In the genomic region with DNA sequence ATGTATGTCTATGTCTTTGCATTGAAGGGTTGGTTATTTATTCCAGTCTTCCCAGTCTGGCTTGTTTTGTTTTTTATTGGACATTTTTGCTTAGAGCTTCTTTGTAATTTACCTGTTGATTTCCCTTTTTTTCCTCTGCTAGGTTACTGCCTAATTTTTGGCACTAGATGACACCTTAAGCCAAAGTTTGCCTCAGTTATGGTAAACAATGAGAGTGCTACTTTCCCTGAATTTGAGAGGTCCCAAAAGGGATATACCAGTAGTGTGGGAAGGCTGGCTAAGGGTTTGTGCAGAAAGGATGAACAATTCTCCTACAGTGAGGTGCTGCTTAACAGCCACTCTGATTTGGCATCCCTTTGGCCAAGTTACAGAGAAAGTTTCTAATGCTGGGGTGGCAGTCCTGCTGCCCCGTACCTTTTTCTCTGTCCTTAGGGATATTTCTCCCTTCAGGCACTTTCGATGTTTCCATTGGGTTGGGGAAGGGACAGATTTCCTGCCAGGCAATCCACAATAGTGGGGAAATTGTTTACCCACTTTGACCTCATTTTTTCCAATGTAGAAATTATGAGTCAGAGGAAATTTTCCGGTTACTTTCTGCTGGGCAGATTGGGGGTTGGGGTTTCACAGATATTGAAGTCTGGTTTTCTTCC, we compare ENCODE assay signal across 11 cellular contexts.
A peak's percentile ranks its signal among the peaks of the same experiment; 100 is the strongest.
DNase-seq lines count a peak whose midpoint lies in the region; ATAC-seq, FAIRE-seq and TF ChIP-seq lines count a peak whose summit lies in the region.
"Had no signal": no experiment of that assay in that cellular context is flagged by ENCODE, and none has a peak within 500 bp of the region (broad histone marks: within the 10 kb centered on the region; RNA-seq: fewer than 3 reads in every experiment).

No MANE protein-coding gene starts in this region.

- peak overlapping the region; percentile 73 for H3K27ac Mint-ChIP-seq in astrocyte (ENCODE audit: unreplicated experiment)

- H3K27ac ChIP-seq in astrocyte (ENCODE audit: low read depth, low read length), result peak overlapping the region; percentile 45
- peak overlapping the region in 2 of 3 donors; percentile 29 to 38 for H3K27ac ChIP-seq in thyroid gland

- H3K27me3 ChIP-seq in astrocyte (ENCODE audit: insufficient read depth, low read length) (no peaks in the 10 kb centered on the region), thyroid gland (no peaks in the 10 kb centered on the region)

- H2AFZ ChIP-seq in astrocyte (ENCODE audit: low read depth, low read length), result no peak overlapping the region

- peak overlapping the region; percentile 23 for H3K4me3 ChIP-seq in astrocyte (ENCODE audit: insufficient read depth, low read depth, low read length)
- no peak overlapping the region for H3K4me3 ChIP-seq in thyroid gland (replicated peaks in 1 of 3)

- peaks cover 23% of the 10 kb centered on the region for H3K4me1 ChIP-seq in astrocyte (ENCODE audit: insufficient read depth, low read length)
- peaks cover 4 to 15% of the 10 kb centered on the region in 2 donors for H3K4me1 ChIP-seq in thyroid gland

- H3K36me3 ChIP-seq in astrocyte (ENCODE audit: insufficient read depth, low read length) (no peaks in the 10 kb centered on the region), thyroid gland (no peaks in the 10 kb centered on the region)

- FAIRE-seq in astrocyte (lab: Jason Lieb, UNC), result no peak

- no peak for TF ChIP-seq POLR2A in thyroid gland (IDR thresholded peaks at IDR 0.05)

- TF ChIP-seq CTCF in astrocyte (IDR thresholded peaks at IDR 0.05; ENCODE audit: insufficient read depth, low read depth, low read length) (no peak), thyroid gland (IDR thresholded peaks at IDR 0.05) (no peak)

- H3K4me2 ChIP-seq in astrocyte (ENCODE audit: low read length), result peak overlapping the region; percentile 62

- no peaks in the 10 kb centered on the region for H3K9me3 ChIP-seq in astrocyte (ENCODE audit: insufficient read depth, low read depth, low read length)
- no peaks in the 10 kb centered on the region for H3K9me3 ChIP-seq in thyroid gland

- no peak for ATAC-seq in GM19023 (IDR thresholded peaks at IDR 0.05; ENCODE audit: unreplicated experiment)

- H4K20me1 ChIP-seq in astrocyte (ENCODE audit: insufficient read depth, low read length), result peaks cover 5% of the 10 kb centered on the region

- DNase-seq in HCEC 1CT, result peak; percentile 85
- DNase-seq in astrocyte (ENCODE audit: low read depth), result peak; percentile 67
- peak; percentile 47 for DNase-seq in glomerular visceral epithelial cell (ENCODE audit: extremely low spot score)
- no peak for DNase-seq in thyroid gland
- no peak for DNase-seq in activated naive CD4-positive, alpha-beta T cell treated with anti-CD3 and anti-CD28 coated beads, Interleukin-2, amount 50 U/mL, for 16 hours
- DNase-seq in stimulated activated CD4-positive, alpha-beta T cell treated with anti-CD3 and anti-CD28 coated beads, Interleukin-12 subunit alpha, Interleukin-12 subunit beta, amount 100 ng/mL, for 4 hours, result no peak
- DNase-seq in globus pallidus (ENCODE audit: low spot score), result no peak
- DNase-seq: activated CD4-positive, CD25-positive, alpha-beta regulatory T cell treated with anti-CD3 and anti-CD28 coated beads, Interleukin-2, amount 50 U/mL, for 72 hours; KBM-7; kidney glomerular epithelial cell had no signal

- no peak overlapping the region for H3K4me3 Mint-ChIP-seq in astrocyte (ENCODE audit: unreplicated experiment)

- peaks cover 25% of the 10 kb centered on the region for H3K4me1 Mint-ChIP-seq in astrocyte (ENCODE audit: low read depth, unreplicated experiment)

- H3K79me2 ChIP-seq in astrocyte (ENCODE audit: insufficient read depth, low read length), result no peaks in the 10 kb centered on the region

- H3K9me3 Mint-ChIP-seq in astrocyte (ENCODE audit: unreplicated experiment), result no peaks in the 10 kb centered on the region

- intact Hi-C loops in thyroid gland (cut with DNase I), result no loop called here

- no peaks in the 10 kb centered on the region for H3K27me3 Mint-ChIP-seq in astrocyte (ENCODE audit: low read depth, unreplicated experiment)

- H3K36me3 Mint-ChIP-seq in astrocyte (ENCODE audit: low read depth, unreplicated experiment), result no peaks in the 10 kb centered on the region

- no peak overlapping the region for H3K9ac ChIP-seq in astrocyte (ENCODE audit: low read length)

- 63 to 84% methylated on average over 3 of the region's 3 CpGs for WGBS in thyroid gland, 2 donors

Comparison
In these comparisons a context has a peak if more than half of its experiments do, and no peak if none do; other contexts are left out.
1. DNase-seq: peak in HCEC 1CT (single experiment), astrocyte (single experiment) and glomerular visceral epithelial cell (single experiment); none in thyroid gland (0 of 2), activated naive CD4-positive, alpha-beta T cell treated with anti-CD3 and anti-CD28 coated beads, Interleukin-2, amount 50 U/mL, for 16 hours (single experiment), stimulated activated CD4-positive, alpha-beta T cell treated with anti-CD3 and anti-CD28 coated beads, Interleukin-12 subunit alpha, Interleukin-12 subunit beta, amount 100 ng/mL, for 4 hours (single experiment) and globus pallidus (single experiment).